Comparison of ENCODE assay signal across 11 cellular contexts in the genomic region with DNA sequence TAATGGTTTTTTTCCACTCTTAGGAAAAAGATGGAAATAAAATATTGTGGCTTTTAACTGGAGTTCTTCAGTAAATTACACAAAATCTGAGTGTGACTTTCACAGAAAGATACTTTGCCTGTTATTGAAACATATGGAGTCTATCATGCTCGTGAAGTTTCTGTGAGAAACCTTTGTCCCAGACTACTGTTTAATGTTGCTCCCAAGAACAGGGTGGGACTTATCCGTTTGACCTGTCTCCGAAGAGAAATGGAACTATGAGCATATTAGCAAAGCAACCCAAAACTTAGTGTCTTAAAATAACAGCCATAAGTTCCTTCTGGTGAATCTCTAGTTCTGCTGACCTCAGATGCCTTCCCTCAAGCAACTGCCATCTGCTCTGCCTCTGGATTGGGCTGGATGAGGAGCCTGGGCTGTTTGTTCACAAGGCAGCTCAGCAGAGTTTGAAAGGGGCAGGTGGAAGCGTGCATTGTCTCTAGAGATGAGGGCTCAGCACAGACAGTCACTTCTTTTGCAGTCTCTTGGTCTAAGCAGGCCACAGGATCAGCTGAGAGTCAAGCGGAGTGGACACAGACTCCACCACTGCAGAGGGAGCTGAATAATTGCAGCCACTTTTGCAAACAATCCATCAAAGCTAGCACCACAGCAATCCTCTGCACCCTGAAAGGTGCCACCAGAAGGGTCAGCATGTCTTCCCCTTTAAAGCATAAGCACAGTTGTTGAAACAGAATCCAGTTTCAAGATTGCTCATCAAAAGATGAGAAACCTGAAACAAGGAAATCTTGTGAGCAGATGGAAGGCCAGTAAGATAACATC. TPM values are rescaled to one million over a fixed set of nuclear protein-coding genes. Genes with fewer than 3 reads are reported as not detected.
DNase-seq lines count a peak whose midpoint lies in the region; ATAC-seq, FAIRE-seq and TF ChIP-seq lines count a peak whose summit lies in the region.
"Had no signal": no experiment of that assay in that cellular context is flagged by ENCODE, and none has a peak within 500 bp of the region (broad histone marks: within the 10 kb centered on the region; RNA-seq: fewer than 3 reads in every experiment).

No MANE protein-coding gene starts in this region.

- H3K4me3 ChIP-seq in IMR-90 (ENCODE audit: insufficient read depth, low read depth, low read length), result no peak overlapping the region
- no peak overlapping the region for H3K4me3 ChIP-seq in small intestine (ENCODE audit: low read depth in 1 of 2, low read length in 2 of 2)
- H3K4me3 ChIP-seq in smooth muscle cell, result no peak overlapping the region

- H2AK9ac ChIP-seq in IMR-90 (replicated peaks; ENCODE audit: low read depth, low read length, poor library complexity), result no peak overlapping the region

- H3K27me3 ChIP-seq in IMR-90 (ENCODE audit: control insufficient read depth, insufficient read depth, low read length) (peaks cover 7% of the 10 kb centered on the region), small intestine (ENCODE audit: control insufficient read depth in 2 of 2, insufficient read depth in 2 of 2, low read length in 2 of 2) (no peaks in the 10 kb centered on the region), smooth muscle cell (ENCODE audit: low read depth) (no peaks in the 10 kb centered on the region)

- POLR2A ChIA-PET in IMR-90 (lab: Charles Lee; ENCODE audit: unreplicated experiment), result no interaction called here

- no peak overlapping the region for H2AK5ac ChIP-seq in IMR-90 (ENCODE audit: low read depth, low read length)

- H3K23ac ChIP-seq in IMR-90 (ENCODE audit: low read depth, low read length), result no peak overlapping the region

- H2BK15ac ChIP-seq in IMR-90 (ENCODE audit: low read depth, low read length), result no peak overlapping the region

- no peak overlapping the region for H3K27ac ChIP-seq in IMR-90 (ENCODE audit: insufficient read depth, low read length)
- peak overlapping the region in 1 of 2 donors; percentile 53 for H3K27ac ChIP-seq in small intestine (ENCODE audit: low read depth in 1 of 2, low read length in 1 of 2)
- H3K27ac ChIP-seq in smooth muscle cell (ENCODE audit: low read depth), result no peak overlapping the region

- no peak for FAIRE-seq in small intestine (lab: Jason Lieb, UNC)

- no TSS peak for BruUV-seq in IMR-90 (replicated peaks; lab: Mats Ljungman, UMichigan)

- H3F3A ChIP-seq in smooth muscle cell (ENCODE audit: low read depth), result no peaks in the 10 kb centered on the region

- H3K14ac ChIP-seq in IMR-90 (replicated peaks; ENCODE audit: low read depth, low read length), result no peak overlapping the region

- no peak overlapping the region for H3K18ac ChIP-seq in IMR-90 (ENCODE audit: low read depth, low read length)

- H3K4me1 ChIP-seq in IMR-90 (ENCODE audit: control insufficient read depth, insufficient read depth, low read length) (no peaks in the 10 kb centered on the region), small intestine (ENCODE audit: control insufficient read depth in 2 of 2, insufficient read depth in 1 of 2, low read depth in 1 of 2, low read length in 1 of 2) (peaks cover 0 to 5% of the 10 kb centered on the region in 2 donors), smooth muscle cell (ENCODE audit: low read depth) (no peaks in the 10 kb centered on the region)

- no peak overlapping the region for H2BK5ac ChIP-seq in IMR-90 (ENCODE audit: low read depth, low read length, poor library complexity, severe bottlenecking)

- H3K36me3 Mint-ChIP-seq in activated T-helper 2 cell treated with anti-CD3 and anti-CD28 coated beads, Interferon-gamma antibody, Interleukin-2, Interleukin-4, amounts not matched to agents 10 μg/mL and 5 μg/mL and 100 μg/mL, durations not matched to agents 14 hours and 24 hours and 36 hours (ENCODE audit: low read depth), result no peaks in the 10 kb centered on the region

- H4K20me1 ChIP-seq in IMR-90 (ENCODE audit: insufficient read depth, low read length) (no peaks in the 10 kb centered on the region), smooth muscle cell (ENCODE audit: low read depth) (no peaks in the 10 kb centered on the region)

- no peaks in the 10 kb centered on the region for H3K9me1 ChIP-seq in IMR-90 (ENCODE audit: insufficient read depth, low read length)

- no peak for TF ChIP-seq RAD21 in IMR-90 (IDR thresholded peaks at IDR 0.05; ENCODE audit: low read length)

- CTCF ChIA-PET in IMR-90 (lab: Yijun Ruan, JAX), result no interaction called here

- no peaks in the 10 kb centered on the region for H3K79me1 ChIP-seq in IMR-90 (ENCODE audit: low read depth in 1 of 2, low read length in 2 of 2)

- H3K4ac ChIP-seq in IMR-90 (ENCODE audit: low read depth, low read length), result no peak overlapping the region

- dilution Hi-C loops in IMR-90 (cut with HindIII; ENCODE audit: low sequenced_read_pairs, unreplicated experiment), result no loop called here

- H3K36me3 ChIP-seq in IMR-90 (ENCODE audit: control insufficient read depth, insufficient read depth, low read length), result no peaks in the 10 kb centered on the region
- H3K36me3 ChIP-seq in small intestine (ENCODE audit: control insufficient read depth in 2 of 2, insufficient read depth in 2 of 2, low read length in 2 of 2), result peaks cover 0 to 3% of the 10 kb centered on the region in 2 donors
- H3K36me3 ChIP-seq in smooth muscle cell (ENCODE audit: low read depth), result no peaks in the 10 kb centered on the region

- intact Hi-C loops in IMR-90 (cut with micrococcal nuclease), result no loop called here
- intact Hi-C loops in activated T-helper 2 cell treated with anti-CD3 and anti-CD28 coated beads, Interferon-gamma antibody, Interleukin-2, Interleukin-4, amounts not matched to agents 10 μg/mL and 5 μg/mL and 100 μg/mL, durations not matched to agents 14 hours and 24 hours and 36 hours (cut with micrococcal nuclease), result loop anchor here (5.0 kb wide), 1 partner anchor 33 kb away; no protein-coding TSS in a partner anchor

- H3K27me3 Mint-ChIP-seq in activated T-helper 2 cell treated with anti-CD3 and anti-CD28 coated beads, Interferon-gamma antibody, Interleukin-2, Interleukin-4, amounts not matched to agents 10 μg/mL and 5 μg/mL and 100 μg/mL, durations not matched to agents 14 hours and 24 hours and 36 hours (ENCODE audit: low read depth), result no peaks in the 10 kb centered on the region

- ATAC-seq in GM18517 (IDR thresholded peaks at IDR 0.05; ENCODE audit: unreplicated experiment) (peak; percentile 51), GM21528 (IDR thresholded peaks at IDR 0.05; ENCODE audit: low FRiP score, unreplicated experiment) (peak; percentile 61), IMR-90 (ENCODE audit: low read depth) (0 out of 2 replicates have a peak, but pooled peaks have one; percentile 27)
- ATAC-seq: left cardiac atrium had no signal

- H3K4me3 Mint-ChIP-seq in activated T-helper 2 cell treated with anti-CD3 and anti-CD28 coated beads, Interferon-gamma antibody, Interleukin-2, Interleukin-4, amounts not matched to agents 10 μg/mL and 5 μg/mL and 100 μg/mL, durations not matched to agents 14 hours and 24 hours and 36 hours (ENCODE audit: low read depth), result no peak overlapping the region

- no peak overlapping the region for H3K4me2 ChIP-seq in IMR-90 (ENCODE audit: low read depth, low read length)
- H3K4me2 ChIP-seq in smooth muscle cell, result no peak overlapping the region

- no peak overlapping the region for H4K91ac ChIP-seq in IMR-90 (ENCODE audit: insufficient read depth, low read depth, low read length)

- no peak overlapping the region for H2BK20ac ChIP-seq in IMR-90 (ENCODE audit: low read depth, low read length)

- H2BK120ac ChIP-seq in IMR-90 (ENCODE audit: low read depth, low read length), result no peak overlapping the region

- no peak for TF ChIP-seq POLR2A in IMR-90 (IDR thresholded peaks at IDR 0.05; ENCODE audit: low read depth, low read length)

- H4K8ac ChIP-seq in IMR-90 (ENCODE audit: low read depth in 2 of 2, low read length in 2 of 2), result no peak overlapping the region

- no peak overlapping the region for H3K56ac ChIP-seq in IMR-90 (ENCODE audit: extremely low read depth, insufficient read depth, low read length)

- H4K5ac ChIP-seq in IMR-90 (ENCODE audit: low read depth, low read length), result no peak overlapping the region

- no CpG with 5 or more reads among the region's 5 CpGs for WGBS in IMR-90 (ENCODE audit: extremely low coverage in 2 of 2, insufficient read length in 1 of 2), 2 experiments
- WGBS in small intestine, 3 donors, result 34 to 42% (median 41%) methylated on average over 5 of the region's 5 CpGs
- WGBS in smooth muscle cell (ENCODE audit: low lambda C conversion rate), result 85% methylated on average over 5 of the region's 5 CpGs

- TF ChIP-seq CTCF in IMR-90 (conservative IDR thresholded peaks at IDR 0.05; ENCODE audit: low read depth, low read length), result no peak
- TF ChIP-seq CTCF in smooth muscle cell (IDR thresholded peaks at IDR 0.05; ENCODE audit: borderline replicate concordance, insufficient read depth, poor library complexity, severe bottlenecking), result no peak

- H3K9me3 ChIP-seq in IMR-90 (ENCODE audit: control insufficient read depth, insufficient read depth, low read length) (no peaks in the 10 kb centered on the region), small intestine (ENCODE audit: control insufficient read depth, low read depth) (no peaks in the 10 kb centered on the region), smooth muscle cell (replicated peaks; ENCODE audit: low read depth) (no peaks in the 10 kb centered on the region)

- H3K4me1 Mint-ChIP-seq in activated T-helper 2 cell treated with anti-CD3 and anti-CD28 coated beads, Interferon-gamma antibody, Interleukin-2, Interleukin-4, amounts not matched to agents 10 μg/mL and 5 μg/mL and 100 μg/mL, durations not matched to agents 14 hours and 24 hours and 36 hours (ENCODE audit: low read depth), result peaks cover 36% of the 10 kb centered on the region

- H3K9ac ChIP-seq in IMR-90 (ENCODE audit: low read depth, low read length) (no peak overlapping the region), smooth muscle cell (ENCODE audit: low read depth) (no peak overlapping the region)

- H2AFZ ChIP-seq in IMR-90 (replicated peaks; ENCODE audit: low read length, poor library complexity), result peak overlapping the region; percentile 49
- no peak overlapping the region for H2AFZ ChIP-seq in smooth muscle cell (ENCODE audit: low read depth)

- no peaks in the 10 kb centered on the region for H3K79me2 ChIP-seq in smooth muscle cell (ENCODE audit: low read depth)

- H3K27ac Mint-ChIP-seq in activated T-helper 2 cell treated with anti-CD3 and anti-CD28 coated beads, Interferon-gamma antibody, Interleukin-2, Interleukin-4, amounts not matched to agents 10 μg/mL and 5 μg/mL and 100 μg/mL, durations not matched to agents 14 hours and 24 hours and 36 hours, result peak overlapping the region; percentile 28

- in situ Hi-C loops in IMR-90 (cut with MboI; ENCODE audit: low sequenced_read_pairs), result no loop called here

- DNase-seq in IMR-90 (no peak), small intestine (no peak), activated gamma-delta T cell (lab: John Stamatoyannopoulos, UW) (no peak), smooth muscle cell (lab: John Stamatoyannopoulos, UW; ENCODE audit: unreplicated experiment) (no peak), NCI-H1930 (lab: John Stamatoyannopoulos, UW) (no peak)
- DNase-seq in activated T-helper 2 cell treated with anti-CD3 and anti-CD28 coated beads, Interferon-gamma antibody, Interleukin-2, Interleukin-4, amounts not matched to agents 10 μg/mL and 5 μg/mL and 100 μg/mL, durations not matched to agents 14 hours and 24 hours and 36 hours (ENCODE audit: low spot score), result no peak
- DNase-seq: activated gamma-delta T cell treated with Interleukin-2 at 50 U/mL for 16 hours; left cardiac atrium; stimulated activated CD4-positive, alpha-beta T cell treated with anti-CD3 and anti-CD28 coated beads, Interleukin-15, amount 100 ng/mL, for 24 hours had no signal

- H3K9me3 Mint-ChIP-seq in activated T-helper 2 cell treated with anti-CD3 and anti-CD28 coated beads, Interferon-gamma antibody, Interleukin-2, Interleukin-4, amounts not matched to agents 10 μg/mL and 5 μg/mL and 100 μg/mL, durations not matched to agents 14 hours and 24 hours and 36 hours, result no peaks in the 10 kb centered on the region

RNA-seq across cellular contexts. Expression of a gene that starts 52.8 kb away (rescaled TPM):
- 0.83 and 0.90 TPM in 2 replicates for total RNA-seq in IMR-90 (2012; rRNA removed)
- polyA plus RNA-seq in IMR-90 (2012; rRNA removed), result 0.22 and 0.44 TPM in 2 replicates
- 0.07 and 0.23 TPM in 2 replicates for polyA plus RNA-seq in IMR-90 (2012; cell fraction: cytosol; rRNA removed)
- 0.11 and 0.55 TPM in 2 replicates for polyA plus RNA-seq in IMR-90 (2012; cell fraction: nucleus; rRNA removed; ENCODE audit: low replicate concordance)
- total RNA-seq in activated T-helper 2 cell treated with anti-CD3 and anti-CD28 coated beads, Interferon-gamma antibody, Interleukin-2, Interleukin-4, amounts not matched to agents 10 μg/mL and 5 μg/mL and 100 μg/mL, durations not matched to agents 14 hours and 24 hours and 36 hours, result 82.5 and 84.5 TPM in 2 replicates
- polyA plus RNA-seq in small intestine, result 10 to 100 TPM in 1 of 3 donors, 1 to 10 TPM in 2; 1.6 to 19.8 (median 2.7) TPM
- 1.2 TPM in 1 of 2 replicates, not detected in the other for total RNA-seq in smooth muscle cell
- polyA plus RNA-seq in smooth muscle cell, result 0.06 and 0.25 TPM in 2 replicates

Comparison
In these comparisons a context has a peak if more than half of its experiments do, and no peak if none do; other contexts are left out.
1. RNA of a gene that starts 52.8 kb away (total RNA-seq): 82.5 to 84.5 TPM in activated T-helper 2 cell treated with anti-CD3 and anti-CD28 coated beads, Interferon-gamma antibody, Interleukin-2, Interleukin-4, amounts not matched to agents 10 μg/mL and 5 μg/mL and 100 μg/mL, durations not matched to agents 14 hours and 24 hours and 36 hours; 1.2 TPM in smooth muscle cell and 0.83 to 0.90 TPM in IMR-90; every median in the first group is over 10 times any median in the second.
2. Peak in every context shown above with its lines, with median percentiles within 50 percentile points of each other: ATAC-seq.